1 cellular context compared by ENCODE assay signal in genomic region chr16:29891525-29892457, GRCh38.
TF ChIP-seq lines count a peak whose summit lies in the region.

No MANE protein-coding gene starts in this region.

TF ChIP-seq in HepG2, 621 proteins besides CTCF, POLR2A, EP300 and RAD21 (continued from another document and continues in another):
- no peak for TF ChIP-seq ZBED4 (CRISPR knock-in tag; IDR thresholded peaks at IDR 0.05; ENCODE audit: borderline replicate concordance)
- TF ChIP-seq ZFYVE20 (CRISPR knock-in tag; IDR thresholded peaks at IDR 0.05; ENCODE audit: borderline replicate concordance, low read depth) = no peak
- TF ChIP-seq CHD4 (IDR thresholded peaks at IDR 0.05; ENCODE audit: borderline replicate concordance, low read length) = peak; percentile 61; the same call in 1 of the 2 replicates
- TF ChIP-seq MXD3 (CRISPR knock-in tag; IDR thresholded peaks at IDR 0.05) = no peak
- no peak for TF ChIP-seq ZBTB21 (CRISPR knock-in tag; IDR thresholded peaks at IDR 0.05)
- no peak for TF ChIP-seq ZNF160 (CRISPR knock-in tag; IDR thresholded peaks at IDR 0.05)
- TF ChIP-seq AHR (CRISPR knock-in tag; IDR thresholded peaks at IDR 0.05) = no peak
- no peak for TF ChIP-seq RFX3 (CRISPR knock-in tag; IDR thresholded peaks at IDR 0.05)
- peak; percentile 34; the same call in 1 of the 2 replicates for TF ChIP-seq FOXO1 (CRISPR knock-in tag; IDR thresholded peaks at IDR 0.05)
- no peak for TF ChIP-seq SSRP1 (CRISPR knock-in tag; IDR thresholded peaks at IDR 0.05)
- no peak for TF ChIP-seq NFKB2 (CRISPR knock-in tag; IDR thresholded peaks at IDR 0.05; ENCODE audit: borderline replicate concordance)
- no peak for TF ChIP-seq HINFP (CRISPR knock-in tag; IDR thresholded peaks at IDR 0.05; ENCODE audit: low read depth)
- TF ChIP-seq CC2D1A (CRISPR knock-in tag; IDR thresholded peaks at IDR 0.05) = no peak
- no peak for TF ChIP-seq BRF2 (CRISPR knock-in tag; IDR thresholded peaks at IDR 0.05)
- no peak for TF ChIP-seq NCOA5 (CRISPR knock-in tag; IDR thresholded peaks at IDR 0.05)
- TF ChIP-seq TBX2 (CRISPR knock-in tag; IDR thresholded peaks at IDR 0.05; ENCODE audit: borderline replicate concordance) = peak; percentile 89
- TF ChIP-seq ZBTB14 (CRISPR knock-in tag; IDR thresholded peaks at IDR 0.05) = no peak
- TF ChIP-seq ZFAT (CRISPR knock-in tag; conservative IDR thresholded peaks at IDR 0.05) = no peak
- TF ChIP-seq ETS1 (CRISPR knock-in tag; IDR thresholded peaks at IDR 0.05) = no peak
- TF ChIP-seq ARID2 (CRISPR knock-in tag; IDR thresholded peaks at IDR 0.05; ENCODE audit: borderline replicate concordance) = no peak; the same call in 1 of the 2 replicates
- TF ChIP-seq ZNF12 (CRISPR knock-in tag; IDR thresholded peaks at IDR 0.05) = no peak
- no peak; the same call in 1 of the 2 replicates for TF ChIP-seq RXRA (CRISPR knock-in tag; IDR thresholded peaks at IDR 0.05)
- no peak for TF ChIP-seq DNMT3B (CRISPR knock-in tag; conservative IDR thresholded peaks at IDR 0.05)
- TF ChIP-seq ZBTB10 (CRISPR knock-in tag; IDR thresholded peaks at IDR 0.05; ENCODE audit: borderline replicate concordance) = peak; percentile 82; the same call in 1 of the 2 replicates
- TF ChIP-seq ZNF616 (CRISPR knock-in tag; IDR thresholded peaks at IDR 0.05; ENCODE audit: low read depth) = peak; percentile 53; the same call in 1 of the 2 replicates
- TF ChIP-seq LBX2 (CRISPR knock-in tag; IDR thresholded peaks at IDR 0.05; ENCODE audit: borderline replicate concordance) = no peak
- no peak for TF ChIP-seq ZFP41 (CRISPR knock-in tag; IDR thresholded peaks at IDR 0.05; ENCODE audit: borderline replicate concordance)
- TF ChIP-seq JUNB (CRISPR knock-in tag; IDR thresholded peaks at IDR 0.05; ENCODE audit: borderline replicate concordance) = no peak
- no peak for TF ChIP-seq NRL (CRISPR knock-in tag; IDR thresholded peaks at IDR 0.05; ENCODE audit: borderline replicate concordance)
- peak in 1 of 2 experiments; percentile 73; a peak in 1 of 4 replicates for TF ChIP-seq KLF16 (CRISPR knock-in tag; IDR thresholded peaks at IDR 0.05)
- TF ChIP-seq ZSCAN9 (CRISPR knock-in tag; IDR thresholded peaks at IDR 0.05; ENCODE audit: borderline replicate concordance) = peak; percentile 84
- no peak for TF ChIP-seq GATA4 (IDR thresholded peaks at IDR 0.05; ENCODE audit: borderline replicate concordance, low read depth)
- TF ChIP-seq SOX13 (IDR thresholded peaks at IDR 0.05) = peak; percentile 71
- peak in 1 of 2 experiments; percentile 89; a peak in 2 of 4 replicates for TF ChIP-seq SOX13 (CRISPR knock-in tag; conservative IDR thresholded peaks at IDR 0.05 in 1 of 2, IDR thresholded peaks at IDR 0.05 in 1 of 2)
- no peak for TF ChIP-seq RFXANK (CRISPR knock-in tag; IDR thresholded peaks at IDR 0.05)
- peak; percentile 74 for TF ChIP-seq SP4 (CRISPR knock-in tag; IDR thresholded peaks at IDR 0.05)
- no peak for TF ChIP-seq XRCC5 (optimal IDR thresholded peaks at IDR 0.05; ENCODE audit: low read length)
- peak; percentile 57; the same call in 1 of the 2 replicates for TF ChIP-seq ZNF331 (CRISPR knock-in tag; IDR thresholded peaks at IDR 0.05)
- no peak for TF ChIP-seq ZNF569 (CRISPR knock-in tag; IDR thresholded peaks at IDR 0.05; ENCODE audit: borderline replicate concordance)
- no peak for TF ChIP-seq ZIK1 (CRISPR knock-in tag; IDR thresholded peaks at IDR 0.05; ENCODE audit: borderline replicate concordance, low read depth)
- TF ChIP-seq ETV6 (CRISPR knock-in tag; conservative IDR thresholded peaks at IDR 0.05) = no peak; the same call in 1 of the 2 replicates
- TF ChIP-seq ZNF3 (CRISPR knock-in tag; IDR thresholded peaks at IDR 0.05) = no peak
- TF ChIP-seq ZNF572 (CRISPR knock-in tag; IDR thresholded peaks at IDR 0.05) = no peak
- no peak for TF ChIP-seq NFATC3 (CRISPR knock-in tag; IDR thresholded peaks at IDR 0.05)
- peak; percentile 59; the same call in 1 of the 2 replicates for TF ChIP-seq THAP11 (CRISPR knock-in tag; IDR thresholded peaks at IDR 0.05)
- no peak for TF ChIP-seq ZNF142 (CRISPR knock-in tag; IDR thresholded peaks at IDR 0.05)
- TF ChIP-seq ZNF180 (CRISPR knock-in tag; IDR thresholded peaks at IDR 0.05; ENCODE audit: borderline replicate concordance, low read depth) = no peak
